Comparison of ENCODE assay signal across 9 cellular contexts in genomic region chr17:45440161-45440859, GRCh38. TPM values are rescaled to one million over a fixed set of nuclear protein-coding genes. Genes with fewer than 3 reads are reported as not detected.
DNase-seq lines count a peak whose midpoint lies in the region; ATAC-seq and TF ChIP-seq lines count a peak whose summit lies in the region.
"Had no signal": no experiment of that assay in that cellular context is flagged by ENCODE, and none has a peak within 500 bp of the region (broad histone marks: within the 10 kb centered on the region; RNA-seq: fewer than 3 reads in every experiment).

No MANE protein-coding gene starts in this region.

- H3K27me3 Mint-ChIP-seq in CD4-positive, alpha-beta T cell = no peaks in the 10 kb centered on the region
- no peaks in the 10 kb centered on the region for H3K27me3 Mint-ChIP-seq in T-cell

- H3K4me2 ChIP-seq in Karpas-422 (ENCODE audit: low read depth, low read length, poor library complexity, severe bottlenecking) = no peak overlapping the region

- H3K4me3 ChIP-seq in HUES48 (ENCODE audit: low read depth, low read length) (no peak overlapping the region), Karpas-422 (ENCODE audit: low read length) (no peak overlapping the region)

- no peaks in the 10 kb centered on the region for H4K20me1 ChIP-seq in Karpas-422 (ENCODE audit: insufficient read depth, low read depth, low read length)

- no peaks in the 10 kb centered on the region for H3K27me3 ChIP-seq in CD4-positive, alpha-beta T cell (ENCODE audit: control insufficient read depth, insufficient read depth, low read length)
- H3K27me3 ChIP-seq in HUES48 (ENCODE audit: control insufficient read depth, insufficient read depth, low read length) (no peaks in the 10 kb centered on the region), Karpas-422 (ENCODE audit: low read length) (no peaks in the 10 kb centered on the region)

- CTCF ChIA-PET in CD4-positive, alpha-beta T cell (lab: Charles Lee) = no interaction called here
- CTCF ChIA-PET in T-cell (lab: Charles Lee) = no interaction called here

- peak overlapping the region; percentile 65 for H3K27ac Mint-ChIP-seq in CD4-positive, alpha-beta T cell
- H3K27ac Mint-ChIP-seq in T-cell = peak overlapping the region; percentile 39 to 59

- H3K9me2 ChIP-seq in Karpas-422 (replicated peaks; ENCODE audit: insufficient read depth, low read length) = no peaks in the 10 kb centered on the region

- H3K79me2 ChIP-seq in Karpas-422 (ENCODE audit: low read length) = no peaks in the 10 kb centered on the region

- no peak overlapping the region for H3K9ac ChIP-seq in HUES48 (ENCODE audit: low read depth, low read length)
- H3K9ac ChIP-seq in Karpas-422 (ENCODE audit: low read length) = no peak overlapping the region

- no peaks in the 10 kb centered on the region for H3K9me3 ChIP-seq in CD4-positive, alpha-beta T cell (ENCODE audit: control insufficient read depth, low read length)
- H3K9me3 ChIP-seq in HUES48 (ENCODE audit: control insufficient read depth, insufficient read depth, low read length) (no peaks in the 10 kb centered on the region), Karpas-422 (ENCODE audit: low read length) (no peaks in the 10 kb centered on the region)

- H3K27ac ChIP-seq in CD4-positive, alpha-beta T cell (ENCODE audit: low read depth, low read length) = no peak overlapping the region
- H3K27ac ChIP-seq in HUES48 (ENCODE audit: low read depth, low read length) (peak overlapping the region; percentile 17), Karpas-422 (ENCODE audit: low read length) (no peak overlapping the region)

- intact Hi-C loops in CD4-positive, alpha-beta T cell (cut with DNase I, micrococcal nuclease) = no loop called here

- no peak overlapping the region for H3K4me3 Mint-ChIP-seq in CD4-positive, alpha-beta T cell
- H3K4me3 Mint-ChIP-seq in T-cell = no peak overlapping the region

- peaks cover 34% of the 10 kb centered on the region for H3K36me3 Mint-ChIP-seq in CD4-positive, alpha-beta T cell (ENCODE audit: low read depth)
- H3K36me3 Mint-ChIP-seq in T-cell = peaks cover 12% of the 10 kb centered on the region

- H3K4me1 ChIP-seq in HUES48 (ENCODE audit: control insufficient read depth, insufficient read depth, low read length) (peaks cover 18% of the 10 kb centered on the region), Karpas-422 (ENCODE audit: low read length) (no peaks in the 10 kb centered on the region)

- ATAC-seq in CD4-positive, alpha-beta T cell (ENCODE audit: poor library complexity) = no peak
- ATAC-seq in T-cell (replicated peaks in 1 of 4) = no peak
- no peak for ATAC-seq in GM21528 (IDR thresholded peaks at IDR 0.05; ENCODE audit: low FRiP score, unreplicated experiment)

- no peak for TF ChIP-seq CTCF in CD4-positive, alpha-beta T cell (IDR thresholded peaks at IDR 0.05)

- H3K9me3 Mint-ChIP-seq in CD4-positive, alpha-beta T cell = no peaks in the 10 kb centered on the region
- H3K9me3 Mint-ChIP-seq in T-cell = no peaks in the 10 kb centered on the region

- H3K36me3 ChIP-seq in HUES48 (ENCODE audit: control insufficient read depth, insufficient read depth, low read length) (no peaks in the 10 kb centered on the region), Karpas-422 (ENCODE audit: insufficient read depth, low read length) (no peaks in the 10 kb centered on the region)

- no peaks in the 10 kb centered on the region for H3K4me1 Mint-ChIP-seq in CD4-positive, alpha-beta T cell (ENCODE audit: low read depth)
- H3K4me1 Mint-ChIP-seq in T-cell = peaks cover 5 to 19% (median 8%) of the 10 kb centered on the region in 3 donors

- DNase-seq in CD4-positive, alpha-beta T cell = no peak
- no peak for DNase-seq in T-cell
- peak; percentile 66 for DNase-seq in left kidney (ENCODE audit: low read depth, low spot score)
- DNase-seq in GDM1 (lab: John Stamatoyannopoulos, UW) = no peak
- DNase-seq in MV-4-11 (lab: John Stamatoyannopoulos, UW) = no peak
- no peak for DNase-seq in Karpas-422
- DNase-seq: KG1 had no signal

- no peak overlapping the region for H2AFZ ChIP-seq in Karpas-422 (ENCODE audit: low read length)

- POLR2A ChIA-PET in CD4-positive, alpha-beta T cell (lab: Charles Lee) = no interaction called here
- POLR2A ChIA-PET in T-cell (lab: Charles Lee) = no interaction called here

RNA-seq across cellular contexts. Expression of gene ARHGAP27, which starts 7.6 kb away (rescaled TPM):
- total RNA-seq in CD4-positive, alpha-beta T cell = 10 to 100 TPM; 33.3 to 35.2 TPM
- 100 to 1,000 TPM in 3 of 5 donors, 10 to 100 TPM in 2; 56.4 to 120 (median 113) TPM for total RNA-seq in T-cell
- 24.9 and 42.7 TPM in 2 replicates for total RNA-seq in Karpas-422 (2014; rRNA removed; shearing (Covaris generic); ENCODE audit: low replicate concordance)

RNA-seq across cellular contexts. Expression of gene PLEKHM1, which starts 50.2 kb away (rescaled TPM):
- total RNA-seq in CD4-positive, alpha-beta T cell = 100 to 1,000 TPM; 108 to 118 TPM
- 100 to 1,000 TPM in 1 of 5 donors, 10 to 100 TPM in 4; 77.8 to 105 (median 79.4) TPM for total RNA-seq in T-cell
- total RNA-seq in Karpas-422 (2014; rRNA removed; shearing (Covaris generic); ENCODE audit: low replicate concordance) = 30.4 and 43.1 TPM in 2 replicates
